ENCODE assay signal across 8 cellular contexts in the genomic region with DNA sequence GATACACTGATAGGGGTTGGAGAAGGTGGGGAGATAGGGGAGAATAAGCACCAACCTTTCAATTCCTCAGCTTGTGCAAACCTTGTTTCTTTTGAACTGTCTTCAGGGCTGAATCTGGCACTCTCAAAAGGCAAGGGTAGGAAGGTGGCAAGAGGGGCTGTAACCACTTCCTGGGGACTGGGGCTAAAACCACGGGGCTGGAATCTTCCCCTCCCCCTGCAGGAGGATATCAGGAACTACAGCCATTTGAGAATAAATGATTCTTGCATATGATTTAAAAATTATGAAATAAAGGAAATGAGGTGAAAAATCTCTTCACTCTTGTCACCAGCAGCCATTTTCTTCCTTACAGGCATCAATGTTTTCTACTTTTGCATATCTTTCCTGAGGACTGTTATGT. TPM values are rescaled to one million over a fixed set of nuclear protein-coding genes. Genes with fewer than 3 reads are reported as not detected.
DNase-seq lines count a peak whose midpoint lies in the region; ATAC-seq, FAIRE-seq and TF ChIP-seq lines count a peak whose summit lies in the region.

No MANE protein-coding gene starts in this region.

- intact Hi-C loops in IMR-90 (cut with micrococcal nuclease): no loop called here

- peak; percentile 50 for TF ChIP-seq RAD21 in IMR-90 (IDR thresholded peaks at IDR 0.05; ENCODE audit: low read length)

- no peaks in the 10 kb centered on the region for H4K20me1 ChIP-seq in IMR-90 (ENCODE audit: insufficient read depth, low read length)

- no peaks in the 10 kb centered on the region for H3K36me3 Mint-ChIP-seq in activated CD8-positive, alpha-beta memory T cell treated with anti-CD3 and anti-CD28 coated beads, Interleukin-2, amount 10 ng/mL, durations not matched to agents 7 days and 5 days

- no peak for FAIRE-seq in D721Med (lab: Jason Lieb, UNC)
- FAIRE-seq in frontal cortex (lab: Jason Lieb, UNC): no peak

- no peak overlapping the region for H3K4me3 Mint-ChIP-seq in activated CD8-positive, alpha-beta memory T cell treated with anti-CD3 and anti-CD28 coated beads, Interleukin-2, amount 10 ng/mL, durations not matched to agents 7 days and 5 days

- DNase-seq in D721Med (ENCODE audit: insufficient read length, low spot score): no peak
- no peak for DNase-seq in IMR-90
- peak; percentile 58 for DNase-seq in activated CD8-positive, alpha-beta memory T cell treated with anti-CD3 and anti-CD28 coated beads, Interleukin-2, amount 10 ng/mL, durations not matched to agents 7 days and 5 days
- peak; percentile 55 for DNase-seq in islet precursor cell
- no peak for DNase-seq in pons (ENCODE audit: low spot score)
- no peak for DNase-seq in frontal cortex (ENCODE audit: low spot score in 2 of 2)

- peak overlapping the region; percentile 38; the same call in 1 of the 2 replicates for H3K4ac ChIP-seq in IMR-90 (ENCODE audit: low read depth, low read length)

- CTCF ChIA-PET in IMR-90 (lab: Yijun Ruan, JAX): interaction anchor here (2.3 kb wide), 1 partner anchor 75 kb away, joined by 7 read pairs; no protein-coding TSS in a partner anchor
- CTCF ChIA-PET in activated CD8-positive, alpha-beta memory T cell treated with anti-CD3 and anti-CD28 coated beads, Interleukin-2, amount 10 ng/mL, durations not matched to agents 7 days and 5 days (lab: Charles Lee): interaction anchor here (0.6 to 2.6 kb wide), 6 partner anchors 10 to 130 kb away, joined by 3 to 12 read pairs (median 4); partner anchors contain the start of gene ATOH8

- BruUV-seq in IMR-90 (replicated peaks; lab: Mats Ljungman, UMichigan): no TSS peak

- H3K4me2 ChIP-seq in IMR-90 (ENCODE audit: low read depth, low read length): no peak overlapping the region

- ATAC-seq in IMR-90 (ENCODE audit: low read depth): no peak
- ATAC-seq in activated CD8-positive, alpha-beta memory T cell treated with anti-CD3 and anti-CD28 coated beads, Interleukin-2, amount 10 ng/mL, durations not matched to agents 7 days and 5 days: peak; percentile 51
- ATAC-seq in HG03354 (IDR thresholded peaks at IDR 0.05; ENCODE audit: poor library complexity, severe bottlenecking, unreplicated experiment): no peak
- no peak for ATAC-seq in GM21737 (IDR thresholded peaks at IDR 0.05; ENCODE audit: unreplicated experiment)

- dilution Hi-C loops in IMR-90 (cut with HindIII; ENCODE audit: low sequenced_read_pairs, unreplicated experiment): no loop called here

- no peak overlapping the region for H3K9ac ChIP-seq in IMR-90 (ENCODE audit: low read depth, low read length)

- peak overlapping the region in 1 of 2 experiments; percentile 33; a peak in 1 of 4 replicates for H4K8ac ChIP-seq in IMR-90 (ENCODE audit: low read depth in 2 of 2, low read length in 2 of 2)

- H3K27me3 ChIP-seq in IMR-90 (ENCODE audit: control insufficient read depth, insufficient read depth, low read length): no peaks in the 10 kb centered on the region

- no peak overlapping the region for H3K27ac ChIP-seq in IMR-90 (ENCODE audit: insufficient read depth, low read length)

- TF ChIP-seq CTCF in D721Med (IDR thresholded peaks at IDR 0.05; ENCODE audit: insufficient read depth, missing control alignments) (peak; percentile 48), IMR-90 (conservative IDR thresholded peaks at IDR 0.05; ENCODE audit: low read depth, low read length) (peak; percentile 56)

- H3K9me1 ChIP-seq in IMR-90 (ENCODE audit: insufficient read depth, low read length): peaks cover 14% of the 10 kb centered on the region

- H2BK20ac ChIP-seq in IMR-90 (ENCODE audit: low read depth, low read length): peak overlapping the region; percentile 26

- POLR2A ChIA-PET in IMR-90 (lab: Charles Lee; ENCODE audit: unreplicated experiment): no interaction called here

- H3K27ac Mint-ChIP-seq in activated CD8-positive, alpha-beta memory T cell treated with anti-CD3 and anti-CD28 coated beads, Interleukin-2, amount 10 ng/mL, durations not matched to agents 7 days and 5 days: no peak overlapping the region

- H2AFZ ChIP-seq in IMR-90 (replicated peaks; ENCODE audit: low read length, poor library complexity): peak overlapping the region; percentile 44

- H3K4me3 ChIP-seq in IMR-90 (ENCODE audit: insufficient read depth, low read depth, low read length): no peak overlapping the region

- TF ChIP-seq POLR2A in IMR-90 (IDR thresholded peaks at IDR 0.05; ENCODE audit: low read depth, low read length): no peak

- H3K9me3 ChIP-seq in IMR-90 (ENCODE audit: control insufficient read depth, insufficient read depth, low read length): peaks cover 4% of the 10 kb centered on the region

- no peak overlapping the region for H3K56ac ChIP-seq in IMR-90 (ENCODE audit: extremely low read depth, insufficient read depth, low read length)

- H3K4me1 Mint-ChIP-seq in activated CD8-positive, alpha-beta memory T cell treated with anti-CD3 and anti-CD28 coated beads, Interleukin-2, amount 10 ng/mL, durations not matched to agents 7 days and 5 days: peaks cover 8% of the 10 kb centered on the region

- no peak overlapping the region for H3K23ac ChIP-seq in IMR-90 (ENCODE audit: low read depth, low read length)

- peak overlapping the region; percentile 68; the same call in 1 of the 2 replicates for H2AK5ac ChIP-seq in IMR-90 (ENCODE audit: low read depth, low read length)

- H3K18ac ChIP-seq in IMR-90 (ENCODE audit: low read depth, low read length): peak overlapping the region; percentile 68; the same call in 1 of the 2 replicates

- no peaks in the 10 kb centered on the region for H3K79me1 ChIP-seq in IMR-90 (ENCODE audit: low read depth in 1 of 2, low read length in 2 of 2)

- peaks cover 7% of the 10 kb centered on the region for H3K4me1 ChIP-seq in IMR-90 (ENCODE audit: control insufficient read depth, insufficient read depth, low read length)

- peak overlapping the region; percentile 3; the same call in 1 of the 2 replicates for H3K14ac ChIP-seq in IMR-90 (replicated peaks; ENCODE audit: low read depth, low read length)

- in situ Hi-C loops in IMR-90 (cut with MboI; ENCODE audit: low sequenced_read_pairs): no loop called here

- no CpG with 5 or more reads among the region's 1 CpG for WGBS in IMR-90 (ENCODE audit: extremely low coverage in 2 of 2, insufficient read length in 1 of 2), 2 experiments

- H2BK120ac ChIP-seq in IMR-90 (ENCODE audit: low read depth, low read length): peak overlapping the region; percentile 13

- H2BK5ac ChIP-seq in IMR-90 (ENCODE audit: low read depth, low read length, poor library complexity, severe bottlenecking): no peak overlapping the region

- H2BK15ac ChIP-seq in IMR-90 (ENCODE audit: low read depth, low read length): peak overlapping the region; percentile 78; the same call in 1 of the 3 replicates

- H4K5ac ChIP-seq in IMR-90 (ENCODE audit: low read depth, low read length): peak overlapping the region; percentile 56; the same call in 1 of the 2 replicates

- peak overlapping the region; percentile 53 for H4K91ac ChIP-seq in IMR-90 (ENCODE audit: insufficient read depth, low read depth, low read length)

- no peak overlapping the region for H2AK9ac ChIP-seq in IMR-90 (replicated peaks; ENCODE audit: low read depth, low read length, poor library complexity)

- no peaks in the 10 kb centered on the region for H3K9me3 Mint-ChIP-seq in activated CD8-positive, alpha-beta memory T cell treated with anti-CD3 and anti-CD28 coated beads, Interleukin-2, amount 10 ng/mL, durations not matched to agents 7 days and 5 days (ENCODE audit: low read depth)

- H3K36me3 ChIP-seq in IMR-90 (ENCODE audit: control insufficient read depth, insufficient read depth, low read length): no peaks in the 10 kb centered on the region

- peaks cover 23% of the 10 kb centered on the region for H3K27me3 Mint-ChIP-seq in activated CD8-positive, alpha-beta memory T cell treated with anti-CD3 and anti-CD28 coated beads, Interleukin-2, amount 10 ng/mL, durations not matched to agents 7 days and 5 days

TF ChIP-seq in IMR-90, 13 proteins besides CTCF, POLR2A, EP300 and RAD21:
- TF ChIP-seq SMC3 (IDR thresholded peaks at IDR 0.05; ENCODE audit: low read depth, low read length): peak; percentile 47
- no peak for TF ChIP-seq RFX5 (IDR thresholded peaks at IDR 0.05; ENCODE audit: low read depth, low read length)

RNA-seq across cellular contexts. Expression of gene ATOH8, which starts 50.8 kb away (rescaled TPM):
- total RNA-seq in IMR-90 (2012; rRNA removed) (7.8 and 7.9 TPM in 2 replicates), frontal cortex (2.0 TPM)
- polyA plus RNA-seq in IMR-90 (2012; rRNA removed): 9.0 and 11.2 TPM in 2 replicates
- polyA plus RNA-seq in IMR-90 (2012; cell fraction: cytosol; rRNA removed): 6.2 and 7.6 TPM in 2 replicates
- 5.0 and 13.0 TPM in 2 replicates for polyA plus RNA-seq in IMR-90 (2012; cell fraction: nucleus; rRNA removed; ENCODE audit: low replicate concordance)
- total RNA-seq in activated CD8-positive, alpha-beta memory T cell treated with anti-CD3 and anti-CD28 coated beads, Interleukin-2, amount 10 ng/mL, durations not matched to agents 7 days and 5 days: under 1 TPM; 0.12 to 0.40 TPM

Comparison
In these comparisons a context has a peak if more than half of its experiments do, and no peak if none do; other contexts are left out.
1. DNase-seq: peak in activated CD8-positive, alpha-beta memory T cell treated with anti-CD3 and anti-CD28 coated beads, Interleukin-2, amount 10 ng/mL, durations not matched to agents 7 days and 5 days (single experiment) and islet precursor cell (single experiment); none in D721Med (single experiment), IMR-90 (single experiment), pons (single experiment) and frontal cortex (0 of 2).